33 cellular contexts compared by ENCODE assay signal in genomic region chr13:41802033-41802683, GRCh38.
A peak's percentile ranks its signal among the peaks of the same experiment; 100 is the strongest.
DNase-seq lines count a peak whose midpoint lies in the region; ATAC-seq, FAIRE-seq and TF ChIP-seq lines count a peak whose summit lies in the region.
"Had no signal": no experiment of that assay in that cellular context is flagged by ENCODE, and none has a peak within 500 bp of the region (broad histone marks: within the 10 kb centered on the region; RNA-seq: fewer than 3 reads in every experiment).

No MANE protein-coding gene starts in this region.

- no peak overlapping the region for H2BK120ac ChIP-seq in H1 (replicated peaks; ENCODE audit: low read depth, low read length)

- H3K79me2 ChIP-seq in H1 (ENCODE audit: control insufficient read depth in 1 of 2, insufficient read depth in 2 of 2, low read length in 2 of 2): no peaks in the 10 kb centered on the region
- no peaks in the 10 kb centered on the region for H3K79me2 ChIP-seq in hepatocyte

- H3K4me1 ChIP-seq in H1 (replicated peaks in 1 of 4; ENCODE audit: control insufficient read depth in 3 of 4, insufficient read depth in 4 of 4, low read length in 3 of 4) (0 out of 7 replicates have a peak, but pooled peaks cover 0 to 3% (median 0%) of the 10 kb centered on the region in 4 experiments), hepatocyte (ENCODE audit: insufficient read depth) (no peaks in the 10 kb centered on the region)
- H3K4me1 ChIP-seq: BLaER1, left ventricle myocardium inferior, Peyer's patch, prostate gland, right lobe of liver, SJCRH30 had no signal

- H3K18ac ChIP-seq in H1 (ENCODE audit: extremely low read depth, low read length): no peak overlapping the region

- H3K4ac ChIP-seq in H1 (replicated peaks; ENCODE audit: insufficient read length, low read depth, low read length): no peak overlapping the region

- no peak overlapping the region for H2BK15ac ChIP-seq in H1 (ENCODE audit: low read length)

- no peaks in the 10 kb centered on the region for H3K9me2 ChIP-seq in hepatocyte (replicated peaks; ENCODE audit: insufficient read depth)

- no peak for TF ChIP-seq EP300 in H1 (IDR thresholded peaks at IDR 0.05; ENCODE audit: borderline replicate concordance in 1 of 2, low read depth in 2 of 2, low read length in 2 of 2)

- TF ChIP-seq CTCF in H1 (IDR thresholded peaks at IDR 0.05; ENCODE audit: control extremely low read depth in 1 of 3, insufficient read depth in 1 of 3, low read depth in 1 of 3, low read length in 3 of 3): peak in 1 of 3 experiments; percentile 10; a peak in 1 of 4 replicates
- TF ChIP-seq CTCF in hepatocyte (IDR thresholded peaks at IDR 0.05; ENCODE audit: poor library complexity): no peak

- no peak overlapping the region for H4K91ac ChIP-seq in H1 (replicated peaks; ENCODE audit: insufficient read length, low read length)

- peaks cover 29% of the 10 kb centered on the region for H3K36me3 ChIP-seq in MG63
- H3K36me3 ChIP-seq in H1 (ENCODE audit: control insufficient read depth in 2 of 4, insufficient read depth in 4 of 4, low read length in 3 of 4): peaks cover 0 to 7% (median 3%) of the 10 kb centered on the region in 4 experiments; a peak in 2 of 8 replicates
- no peaks in the 10 kb centered on the region for H3K36me3 ChIP-seq in hepatocyte (replicated peaks; ENCODE audit: insufficient read depth, low read depth)
- H3K36me3 ChIP-seq: prostate gland, right lobe of liver, thoracic aorta had no signal

- H3K14ac ChIP-seq in H1 (ENCODE audit: insufficient read length): no peak overlapping the region

- no peaks in the 10 kb centered on the region for H3K23me2 ChIP-seq in H1 (ENCODE audit: low read depth, low read length)

- no peak overlapping the region for H2AK5ac ChIP-seq in H1 (ENCODE audit: low read depth, low read length)

- peak; percentile 54 for FAIRE-seq in GM12892 (lab: Jason Lieb, UNC)
- FAIRE-seq in H1 (lab: Jason Lieb, UNC): no peak
- FAIRE-seq: G401.6, urothelium cell line had no signal

- H4K5ac ChIP-seq in H1 (ENCODE audit: insufficient read length, low read depth, low read length): no peak overlapping the region

- no peaks in the 10 kb centered on the region for H3K27me3 ChIP-seq in MG63
- no peaks in the 10 kb centered on the region for H3K27me3 ChIP-seq in H1 (replicated peaks in 1 of 4; ENCODE audit: control insufficient read depth in 3 of 4, extremely low read depth in 1 of 4, insufficient read depth in 3 of 4, low read length in 3 of 4)
- no peaks in the 10 kb centered on the region for H3K27me3 ChIP-seq in hepatocyte
- H3K27me3 ChIP-seq: BLaER1, right lobe of liver, SJCRH30 had no signal

- peaks cover 8% of the 10 kb centered on the region for H3K9me3 ChIP-seq in MG63
- no peaks in the 10 kb centered on the region for H3K9me3 ChIP-seq in H1 (ENCODE audit: insufficient read depth in 2 of 2, low read depth in 1 of 2, low read length in 1 of 2)
- H3K9me3 ChIP-seq in hepatocyte (ENCODE audit: low read depth): no peaks in the 10 kb centered on the region
- H3K9me3 ChIP-seq: left ventricle myocardium inferior, Peyer's patch, prostate gland, right lobe of liver, SJCRH30, thoracic aorta had no signal

- 89% methylated on average over 2 of the region's 2 CpGs; no CpG with 5 or more reads in 1 of the 2 experiments for WGBS in H1 (ENCODE audit: extremely low coverage in 1 of 2, insufficient coverage in 1 of 2, insufficient read length in 1 of 2, insufficient replicate concordance in 2 of 2, low coverage in 1 of 2, low lambda C conversion rate in 2 of 2, missing lambda C conversion rate in 1 of 2), 2 experiments
- WGBS in hepatocyte (ENCODE audit: low lambda C conversion rate, missing lambda C conversion rate): 100% methylated on average over 2 of the region's 2 CpGs

- H3K23ac ChIP-seq in H1 (ENCODE audit: insufficient read length): no peak overlapping the region

- ATAC-seq in GM21367 (IDR thresholded peaks at IDR 0.05; ENCODE audit: unreplicated experiment): no peak
- ATAC-seq: naive thymus-derived CD8-positive, alpha-beta T cell; stimulated activated naive CD8-positive, alpha-beta T cell treated with anti-CD3 and anti-CD28 coated beads, Interleukin-15, amount 100 ng/mL, for 72 hours had no signal

- POLR2A ChIA-PET in H1 (lab: Charles Lee; ENCODE audit: partially characterized antibody): no interaction called here

- no peak overlapping the region for H2AFZ ChIP-seq in H1 (ENCODE audit: low read length)
- no peak overlapping the region for H2AFZ ChIP-seq in hepatocyte

- CTCF ChIA-PET in H1 (lab: Charles Lee; ENCODE audit: partially characterized antibody): interaction anchor here (2.3 kb wide), 1 partner anchor 13 kb away, joined by 7 read pairs; no protein-coding TSS in a partner anchor

- no peak for TF ChIP-seq POLR2A in GM12892 (IDR thresholded peaks at IDR 0.05; ENCODE audit: low read depth, low read length)
- TF ChIP-seq POLR2A in H1 (IDR thresholded peaks at IDR 0.05; ENCODE audit: control extremely low read depth in 1 of 2, low read depth in 2 of 2, low read length in 2 of 2): no peak

- H3K4me3 ChIP-seq in MG63: no peak overlapping the region
- no peak overlapping the region for H3K4me3 ChIP-seq in H1 (ENCODE audit: extremely low read depth in 1 of 4, insufficient read depth in 2 of 4, low read depth in 3 of 4, low read length in 4 of 4)
- no peak overlapping the region for H3K4me3 ChIP-seq in hepatocyte
- H3K4me3 ChIP-seq: BLaER1, coronary artery, left ventricle myocardium inferior, Peyer's patch, prostate gland, right lobe of liver, SJCRH30, thoracic aorta had no signal

- H2BK20ac ChIP-seq in H1 (ENCODE audit: low read length): no peak overlapping the region

- no peak overlapping the region for H2BK5ac ChIP-seq in H1 (ENCODE audit: low read depth, low read length)

- H4K8ac ChIP-seq in H1 (ENCODE audit: extremely low read depth, insufficient read depth, low read length): no peak overlapping the region

- 0 out of 2 replicates have a peak overlapping the region, but pooled peaks have one; percentile 1 for H2BK12ac ChIP-seq in H1 (ENCODE audit: low read depth, low read length)

- no peaks in the 10 kb centered on the region for H3K79me1 ChIP-seq in H1 (ENCODE audit: low read depth, low read length)

- H3K9ac ChIP-seq in H1 (replicated peaks in 1 of 4; ENCODE audit: extremely low read depth in 1 of 4, low read depth in 3 of 4, low read length in 3 of 4): no peak overlapping the region
- H3K9ac ChIP-seq: BLaER1 had no signal

- TF ChIP-seq RAD21 in H1 (IDR thresholded peaks at IDR 0.05 in 1 of 2, conservative IDR thresholded peaks at IDR 0.05 in 1 of 2; ENCODE audit: low read depth in 2 of 2, low read length in 2 of 2): no peak

- H3K27ac ChIP-seq in H1 (ENCODE audit: low read depth, low read length) (no peak overlapping the region), hepatocyte (no peak overlapping the region)
- H3K27ac ChIP-seq: BLaER1, coronary artery, left ventricle myocardium inferior, Peyer's patch, prostate gland, right lobe of liver, SJCRH30, thoracic aorta, VCaP had no signal

- no peak overlapping the region for H3K56ac ChIP-seq in H1 (replicated peaks; ENCODE audit: insufficient read length, low read depth, low read length)

- no peak overlapping the region for H3K4me2 ChIP-seq in H1 (ENCODE audit: insufficient read depth in 1 of 2, low read depth in 2 of 2, low read length in 2 of 2)
- H3K4me2 ChIP-seq in hepatocyte: no peak overlapping the region
- H3K4me2 ChIP-seq: BLaER1 had no signal

- H4K20me1 ChIP-seq in H1 (replicated peaks in 1 of 2; ENCODE audit: control insufficient read depth in 1 of 2, insufficient read depth in 2 of 2, low read length in 2 of 2) (no peaks in the 10 kb centered on the region), hepatocyte (ENCODE audit: insufficient read depth, poor library complexity, severe bottlenecking) (no peaks in the 10 kb centered on the region)
- H4K20me1 ChIP-seq: BLaER1 had no signal

- DNase-seq in GM12892 (ENCODE audit: insufficient read length): no peak
- DNase-seq in MG63: peak; percentile 10
- no peak for DNase-seq in H1 (ENCODE audit: low read depth in 1 of 2, low spot score in 2 of 2)
- peak; percentile 44 for DNase-seq in myocyte (ENCODE audit: low read depth)
- DNase-seq in NCI-H187 (lab: John Stamatoyannopoulos, UW): no peak
- DNase-seq in hepatocyte (ENCODE audit: low spot score): no peak
- DNase-seq: activated CD4-positive, alpha-beta T cell treated with anti-CD3 and anti-CD28 coated beads for 48 hours; anterior cingulate cortex; caudate nucleus; DMS53; effector CD8-positive, alpha-beta T cell; KBM-7; left ventricle myocardium inferior; naive thymus-derived CD8-positive, alpha-beta T cell; NCI-H1417; NCI-H2081 treated with DMSO at 0.1 percent for 48 hours; NCI-H345; NCI-H748 treated with DMSO at 0.1 percent for 48 hours; Peyer's patch; right lobe of liver; SJCRH30; stimulated activated CD4-positive, alpha-beta T cell treated with anti-CD3 and anti-CD28 coated beads, Interleukin-12 subunit alpha, Interleukin-12 subunit beta, amount 100 ng/mL, for 4 hours; stimulated activated CD4-positive, alpha-beta T cell treated with anti-CD3 and anti-CD28 coated beads, Interleukin-2, amount 100 ng/mL, for 48 hours; stimulated activated naive CD8-positive, alpha-beta T cell treated with anti-CD3 and anti-CD28 coated beads, Interleukin-15, amount 100 ng/mL, for 72 hours; SW 1271 had no signal

TF ChIP-seq in H1, 55 proteins besides CTCF, POLR2A, EP300 and RAD21:
- TF ChIP-seq TAF7 (optimal IDR thresholded peaks at IDR 0.05; ENCODE audit: borderline replicate concordance, low read depth, low read length) (no peak), NRF1 (IDR thresholded peaks at IDR 0.05; ENCODE audit: low read depth, low read length) (no peak), BRCA1 (IDR thresholded peaks at IDR 0.05; ENCODE audit: low read depth, low read length) (no peak), HDAC2 (IDR thresholded peaks at IDR 0.05; ENCODE audit: borderline replicate concordance in 1 of 2, low read depth in 2 of 2, low read length in 2 of 2) (no peak), BACH1 (IDR thresholded peaks at IDR 0.05; ENCODE audit: low read length) (no peak)

Comparison
In these comparisons a context has a peak if more than half of its experiments do, and no peak if none do; other contexts are left out.
1. DNase-seq: peak in MG63 (single experiment) and myocyte (single experiment); none in GM12892 (single experiment), H1 (0 of 2), NCI-H187 (0 of 2) and hepatocyte (single experiment).